ENCODE assay signal across 8 cellular contexts in genomic region chr14:96037891-96038557, GRCh38. TPM values are rescaled to one million over a fixed set of nuclear protein-coding genes. Genes with fewer than 3 reads are reported as not detected.
DNase-seq lines count a peak whose midpoint lies in the region; ATAC-seq and FAIRE-seq lines count a peak whose summit lies in the region.

No MANE protein-coding gene starts in this region.

- FAIRE-seq in urothelium cell line (lab: Jason Lieb, UNC) = no peak

- H3K27ac Mint-ChIP-seq in activated T-cell treated with anti-CD3 and anti-CD28 coated beads, Interleukin-2, amount 50 U/mL, for 24 hours = no peak overlapping the region

- no peak overlapping the region for H3K4me2 ChIP-seq in Karpas-422 (ENCODE audit: low read depth, low read length, poor library complexity, severe bottlenecking)

- H3K27ac ChIP-seq in Karpas-422 (ENCODE audit: low read length) = no peak overlapping the region

- H3K27me3 Mint-ChIP-seq in activated T-cell treated with anti-CD3 and anti-CD28 coated beads, Interleukin-2, amount 50 U/mL, for 24 hours = peaks cover 52% of the 10 kb centered on the region

- H3K36me3 Mint-ChIP-seq in activated T-cell treated with anti-CD3 and anti-CD28 coated beads, Interleukin-2, amount 50 U/mL, for 24 hours (ENCODE audit: low read depth) = no peaks in the 10 kb centered on the region

- no peaks in the 10 kb centered on the region for H3K79me2 ChIP-seq in Karpas-422 (ENCODE audit: low read length)

- DNase-seq in activated T-cell treated with anti-CD3 and anti-CD28 coated beads, Interleukin-2, amount 50 U/mL, for 24 hours = no peak
- no peak for DNase-seq in activated T-cell treated with anti-CD3 and anti-CD28 coated beads for 4 hours
- DNase-seq in adipocyte (ENCODE audit: low read depth) = peak; percentile 64
- peak; percentile 34 to 41 for DNase-seq in left colon
- DNase-seq in urothelium cell line (ENCODE audit: low spot score) = peak; percentile 51
- no peak for DNase-seq in NCI-H187 (lab: John Stamatoyannopoulos, UW)
- no peak for DNase-seq in Karpas-422

- no peak overlapping the region for H2AFZ ChIP-seq in Karpas-422 (ENCODE audit: low read length)

- H3K36me3 ChIP-seq in adipocyte (ENCODE audit: control insufficient read depth, insufficient read depth, low read length, severe bottlenecking) = no peaks in the 10 kb centered on the region
- H3K36me3 ChIP-seq in Karpas-422 (ENCODE audit: insufficient read depth, low read length) = no peaks in the 10 kb centered on the region

- H3K9me2 ChIP-seq in Karpas-422 (replicated peaks; ENCODE audit: insufficient read depth, low read length) = no peaks in the 10 kb centered on the region

- intact Hi-C loops in left colon (cut with DNase I, micrococcal nuclease) = no loop called here

- no peaks in the 10 kb centered on the region for H3K9me3 Mint-ChIP-seq in activated T-cell treated with anti-CD3 and anti-CD28 coated beads, Interleukin-2, amount 50 U/mL, for 24 hours

- no peaks in the 10 kb centered on the region for H3K27me3 ChIP-seq in adipocyte (replicated peaks; ENCODE audit: control insufficient read depth, insufficient read depth, low read length)
- H3K27me3 ChIP-seq in Karpas-422 (ENCODE audit: low read length) = no peaks in the 10 kb centered on the region

- ATAC-seq in left colon = peak; percentile 84
- ATAC-seq in GM21786 (IDR thresholded peaks at IDR 0.05; ENCODE audit: unreplicated experiment) = no peak

- peaks cover 27% of the 10 kb centered on the region for H3K4me1 Mint-ChIP-seq in activated T-cell treated with anti-CD3 and anti-CD28 coated beads, Interleukin-2, amount 50 U/mL, for 24 hours (ENCODE audit: low read depth)

- H3K9ac ChIP-seq in adipocyte (ENCODE audit: low read length) (no peak overlapping the region), Karpas-422 (ENCODE audit: low read length) (no peak overlapping the region)

- peak overlapping the region; percentile 79 for H3K4me3 Mint-ChIP-seq in activated T-cell treated with anti-CD3 and anti-CD28 coated beads, Interleukin-2, amount 50 U/mL, for 24 hours

- no peaks in the 10 kb centered on the region for H4K20me1 ChIP-seq in Karpas-422 (ENCODE audit: insufficient read depth, low read depth, low read length)

- H3K4me3 ChIP-seq in adipocyte (ENCODE audit: low read length) (no peak overlapping the region), Karpas-422 (ENCODE audit: low read length) (no peak overlapping the region)

- H3K4me1 ChIP-seq in adipocyte (ENCODE audit: control insufficient read depth, insufficient read depth, low read length) (peaks cover 17% of the 10 kb centered on the region), Karpas-422 (ENCODE audit: low read length) (peaks cover 9% of the 10 kb centered on the region; the same call in 1 of the 2 replicates)

- H3K9me3 ChIP-seq in adipocyte (ENCODE audit: control insufficient read depth, low read length) (no peaks in the 10 kb centered on the region), Karpas-422 (ENCODE audit: low read length) (no peaks in the 10 kb centered on the region)

RNA-seq across cellular contexts. Expression of gene C14orf132, which starts 1.1 kb away (rescaled TPM):
- 1 to 10 TPM; 2.2 to 6.7 TPM for total RNA-seq in left colon
- total RNA-seq in Karpas-422 (2014; rRNA removed; shearing (Covaris generic); ENCODE audit: low replicate concordance) = 0.07 and 0.11 TPM in 2 replicates

Comparison
In these comparisons a context has a peak if more than half of its experiments do, and no peak if none do; other contexts are left out.
1. DNase-seq: peak in adipocyte (single experiment), left colon (2 of 2) and urothelium cell line (single experiment); none in activated T-cell treated with anti-CD3 and anti-CD28 coated beads, Interleukin-2, amount 50 U/mL, for 24 hours (single experiment), activated T-cell treated with anti-CD3 and anti-CD28 coated beads for 4 hours (single experiment), NCI-H187 (0 of 2) and Karpas-422 (single experiment).